ENCODE assay signal across 9 cellular contexts in genomic region chr22:20741634-20742581, GRCh38. TPM values are rescaled to one million over a fixed set of nuclear protein-coding genes. Genes with fewer than 3 reads are reported as not detected.
DNase-seq lines count a peak whose midpoint lies in the region; ATAC-seq and TF ChIP-seq lines count a peak whose summit lies in the region.
"Had no signal": no experiment of that assay in that cellular context is flagged by ENCODE, and none has a peak within 500 bp of the region (broad histone marks: within the 10 kb centered on the region; RNA-seq: fewer than 3 reads in every experiment).

No MANE protein-coding gene starts in this region.

- TF ChIP-seq CTCF in HEK293 (tag by site-specific recombination; IDR thresholded peaks at IDR 0.05): no peak
- peak; percentile 13 for TF ChIP-seq CTCF in lung (IDR thresholded peaks at IDR 0.05; ENCODE audit: control extremely low read depth, extremely low read depth)
- peak in 4 of 5 experiments; percentile 13 to 60 (median 42) for TF ChIP-seq CTCF in tibial nerve (IDR thresholded peaks at IDR 0.05)

- H3K27ac ChIP-seq in HEK293 (ENCODE audit: extremely low read depth, low read depth, low read length): no peak overlapping the region
- H3K27ac ChIP-seq in SJCRH30: peak overlapping the region; percentile 81
- H3K27ac ChIP-seq in lung (ENCODE audit: low read depth in 1 of 2, low read length in 1 of 2): no peak overlapping the region
- H3K27ac ChIP-seq in tibial nerve: no peak overlapping the region

- TF ChIP-seq EP300 in tibial nerve (IDR thresholded peaks at IDR 0.05): no peak

- H3K4me1 ChIP-seq in HEK293 (ENCODE audit: control insufficient read depth, insufficient read depth, low read length): no peaks in the 10 kb centered on the region
- peaks cover 7% of the 10 kb centered on the region for H3K4me1 ChIP-seq in SJCRH30
- no peaks in the 10 kb centered on the region for H3K4me1 ChIP-seq in lung (ENCODE audit: control insufficient read depth in 2 of 2, insufficient read depth in 2 of 2, low read length in 2 of 2)
- no peaks in the 10 kb centered on the region for H3K4me1 ChIP-seq in tibial nerve

- DNase-seq in COLO829 (ENCODE audit: low spot score) (peak; percentile 62), SJCRH30 (peak; percentile 71 to 90), T47D (ENCODE audit: low read depth in 1 of 2, low spot score in 1 of 2) (peak; percentile 38 to 58), lung (ENCODE audit: low spot score) (no peak), tibial nerve (ENCODE audit: low spot score in 2 of 2) (peak in 1 of 2 donors; percentile 29), NCI-H1048 (lab: John Stamatoyannopoulos, UW) (no peak), SIG-M5 (lab: John Stamatoyannopoulos, UW) (no peak)

- TF ChIP-seq POLR2A in tibial nerve (IDR thresholded peaks at IDR 0.05): no peak

- H3K27me3 ChIP-seq in SJCRH30 (no peaks in the 10 kb centered on the region), lung (ENCODE audit: control insufficient read depth, insufficient read depth) (no peaks in the 10 kb centered on the region), tibial nerve (no peaks in the 10 kb centered on the region)

- CTCF ChIA-PET in HEK293 (lab: Yijun Ruan, JAX): interaction anchor here (0.5 to 2.3 kb wide), 29 partner anchors 9 to 324 kb away, joined by 3 to 11 read pairs (median 4); partner anchors contain the start of gene SERPIND1

- H3K36me3 ChIP-seq in HEK293 (ENCODE audit: control insufficient read depth in 2 of 2, insufficient read depth in 1 of 2, low read length in 2 of 2): peaks cover 0 to 67% of the 10 kb centered on the region in 2 experiments; a peak in 1 of 3 replicates
- H3K36me3 ChIP-seq in SJCRH30: peaks cover 14% of the 10 kb centered on the region
- H3K36me3 ChIP-seq in lung (ENCODE audit: control insufficient read depth in 2 of 2, insufficient read depth in 2 of 2, low read length in 2 of 2): peaks cover 14 to 33% of the 10 kb centered on the region in 2 donors
- H3K36me3 ChIP-seq in tibial nerve: peaks cover 0 to 82% (median 5%) of the 10 kb centered on the region in 3 donors

- WGBS in lung, 2 donors: 73 to 76% methylated on average over 16 of the region's 16 CpGs
- 70 to 76% methylated on average over 14 to 16 of the region's 16 CpGs for WGBS in tibial nerve, 2 donors

- ATAC-seq in lung (ENCODE audit: insufficient read depth, low FRiP score): no peak

- H3K4me3 ChIP-seq in HEK293 (ENCODE audit: low read depth, low read length) (no peak overlapping the region), SJCRH30 (no peak overlapping the region), lung (no peak overlapping the region), tibial nerve (no peak overlapping the region)

- POLR2A ChIA-PET in HEK293 (lab: Yijun Ruan, JAX): interaction anchor here (0.6 kb wide), 1 partner anchor 1117 kb away, joined by 6 read pairs; no protein-coding TSS in a partner anchor

- H3K9me3 ChIP-seq in HEK293 (ENCODE audit: control insufficient read depth, insufficient read depth, low read depth, low read length) (no peaks in the 10 kb centered on the region), SJCRH30 (replicated peaks) (no peaks in the 10 kb centered on the region; the same call in 1 of the 2 replicates), lung (ENCODE audit: control insufficient read depth in 2 of 2, insufficient read depth in 1 of 2, low read length in 1 of 2) (no peaks in the 10 kb centered on the region), tibial nerve (peaks cover 0 to 3% (median 0%) of the 10 kb centered on the region in 4 donors)

- in situ Hi-C loops in T47D (cut with HindIII; ENCODE audit: low pct_unique_long_range_greater_than_20kb, low sequenced_read_pairs): no loop called here

TF ChIP-seq in HEK293, 187 proteins besides CTCF, POLR2A, EP300 and RAD21:
- TF ChIP-seq GLI4 (tag by site-specific recombination; IDR thresholded peaks at IDR 0.05): no peak
- TF ChIP-seq ZNF24 (tag by site-specific recombination; IDR thresholded peaks at IDR 0.05): no peak
- TF ChIP-seq SCRT1 (tag by site-specific recombination; IDR thresholded peaks at IDR 0.05; ENCODE audit: borderline replicate concordance): peak; percentile 34; the same call in 1 of the 2 replicates
- no peak for TF ChIP-seq ZEB2 (tag by site-specific recombination; IDR thresholded peaks at IDR 0.05)
- TF ChIP-seq ZNF473 (tag by site-specific recombination; IDR thresholded peaks at IDR 0.05): no peak
- no peak for TF ChIP-seq ZSCAN5A (tag by site-specific recombination; IDR thresholded peaks at IDR 0.05)
- no peak for TF ChIP-seq ZNF223 (tag by site-specific recombination; IDR thresholded peaks at IDR 0.05)
- TF ChIP-seq ZNF660 (tag by site-specific recombination; IDR thresholded peaks at IDR 0.05): no peak
- TF ChIP-seq FEZF1 (tag by site-specific recombination; IDR thresholded peaks at IDR 0.05): no peak
- TF ChIP-seq ZNF362 (tag by site-specific recombination; IDR thresholded peaks at IDR 0.05): no peak
- TF ChIP-seq ZNF354C (tag by site-specific recombination; IDR thresholded peaks at IDR 0.05; ENCODE audit: borderline replicate concordance, low read depth): no peak
- no peak for TF ChIP-seq KLF16 (tag by site-specific recombination; IDR thresholded peaks at IDR 0.05)
- TF ChIP-seq ZNF280C (tag by site-specific recombination; IDR thresholded peaks at IDR 0.05): no peak
- TF ChIP-seq ZNF654 (tag by site-specific recombination; IDR thresholded peaks at IDR 0.05; ENCODE audit: low read depth): peak; percentile 48
- TF ChIP-seq ZNF398 (tag by site-specific recombination; IDR thresholded peaks at IDR 0.05): no peak
- TF ChIP-seq SCRT2 (tag by site-specific recombination; IDR thresholded peaks at IDR 0.05): peak; percentile 87

RNA-seq across cellular contexts. Expression of gene SERPIND1, which starts 32.0 kb away (rescaled TPM):
- total RNA-seq in SJCRH30 (2014; rRNA removed; shearing (Covaris generic)): 0.04 TPM in 1 of 2 replicates, not detected in the other
- total RNA-seq in lung (under 1 TPM; 0.64 to 0.85 TPM), tibial nerve (1 to 10 TPM in 1 of 4 donors, under 1 TPM in 1, not detected in 2; 0.42 to 1.2 TPM)
- polyA plus RNA-seq in lung: 1 to 10 TPM in 1 of 2 donors, under 1 TPM in 1; 0.02 to 2.0 TPM
- total RNA-seq: T-helper 1 cell treated with Interleukin-12 subunit alpha and Interleukin-12 subunit beta and Interleukin-4 antibody, amounts not matched to agents 30 ng/mL and 1 ng/mL, for 36 hours had no signal

Comparison
In these comparisons a context has a peak if more than half of its experiments do, and no peak if none do; other contexts are left out.
1. DNase-seq: peak in COLO829 (single experiment), SJCRH30 (2 of 2) and T47D (2 of 2); none in lung (single experiment), NCI-H1048 (single experiment) and SIG-M5 (single experiment).